Comparison of ENCODE assay signal across 26 cellular contexts in genomic region chr11:22221143-22221542, GRCh38. TPM values are rescaled to one million over a fixed set of nuclear protein-coding genes. Genes with fewer than 3 reads are reported as not detected.
"Had no signal": no experiment of that assay in that cellular context is flagged by ENCODE, and none has a peak within 500 bp of the region (broad histone marks: within the 10 kb centered on the region; RNA-seq: fewer than 3 reads in every experiment).

No MANE protein-coding gene starts in this region.

- H3K27ac Mint-ChIP-seq: activated naive CD8-positive, alpha-beta T cell; nephron; type B pancreatic cell had no signal

- DNase-seq: activated CD4-positive, alpha-beta T cell treated with anti-CD3 and anti-CD28 coated beads for 4 hours; activated CD4-positive, alpha-beta T cell treated with anti-CD3 and anti-CD28 coated beads, Interleukin-2, amount 50 U/mL, for 4 hours; activated effector memory CD4-positive, alpha-beta T cell treated with Interleukin-2 at 50 U/mL for 16 hours; activated naive CD4-positive, alpha-beta T cell treated with Interleukin-2 at 50 U/mL for 16 hours; anterior cingulate cortex; dermis blood vessel endothelial cell; effector CD4-positive, alpha-beta T cell; foreskin keratinocyte; heart right ventricle; kidney glomerular epithelial cell; left lung; posterior cingulate gyrus; right cardiac atrium; stimulated activated CD4-positive, alpha-beta T cell treated with anti-CD3 and anti-CD28 coated beads, Interleukin-15, amount 100 ng/mL, for 24 hours; stimulated activated naive CD8-positive, alpha-beta T cell treated with anti-CD3 and anti-CD28 coated beads, Interleukin-15, Interleukin-2, amounts not matched to agents 100 U/mL and 50 U/mL, for 24 hours; T-helper 9 cell had no signal

- H3K4me3 Mint-ChIP-seq: activated naive CD8-positive, alpha-beta T cell; nephron; type B pancreatic cell had no signal

- H3K4me3 ChIP-seq: esophagus muscularis mucosa, heart right ventricle, left lung, thoracic aorta, vagina had no signal

- FAIRE-seq: bronchial epithelial cell, colon, TTC549 had no signal

- H3K4me1 ChIP-seq: esophagus muscularis mucosa, foreskin keratinocyte, left lung, vagina had no signal

- ATAC-seq: foreskin keratinocyte; left lung; stimulated activated naive CD8-positive, alpha-beta T cell treated with anti-CD3 and anti-CD28 coated beads, Interleukin-15, Interleukin-2, amounts not matched to agents 100 U/mL and 50 U/mL, for 24 hours had no signal

- H3K27ac ChIP-seq: esophagus muscularis mucosa, foreskin keratinocyte, left lung, thoracic aorta, vagina, VCaP had no signal

- H3K4me1 Mint-ChIP-seq: nephron had no signal

- H3K36me3 Mint-ChIP-seq: activated naive CD8-positive, alpha-beta T cell; type B pancreatic cell had no signal

- H3K27me3 Mint-ChIP-seq: activated naive CD8-positive, alpha-beta T cell; type B pancreatic cell had no signal

- H3K9me3 ChIP-seq: esophagus muscularis mucosa, heart right ventricle, left lung, thoracic aorta, vagina had no signal

- H3K9me3 Mint-ChIP-seq: nephron, type B pancreatic cell had no signal

- H3K27me3 ChIP-seq: esophagus muscularis mucosa, foreskin keratinocyte, heart right ventricle, left lung, vagina had no signal

- H3K36me3 ChIP-seq: left lung, thoracic aorta, vagina had no signal

RNA-seq across cellular contexts. Expression of gene ANO5, which starts 28.3 kb away (rescaled TPM):
- total RNA-seq: foreskin keratinocyte had no signal
- polyA plus RNA-seq: foreskin keratinocyte had no signal
